Comparison of ENCODE assay signal across 1 cellular context in the genomic region with DNA sequence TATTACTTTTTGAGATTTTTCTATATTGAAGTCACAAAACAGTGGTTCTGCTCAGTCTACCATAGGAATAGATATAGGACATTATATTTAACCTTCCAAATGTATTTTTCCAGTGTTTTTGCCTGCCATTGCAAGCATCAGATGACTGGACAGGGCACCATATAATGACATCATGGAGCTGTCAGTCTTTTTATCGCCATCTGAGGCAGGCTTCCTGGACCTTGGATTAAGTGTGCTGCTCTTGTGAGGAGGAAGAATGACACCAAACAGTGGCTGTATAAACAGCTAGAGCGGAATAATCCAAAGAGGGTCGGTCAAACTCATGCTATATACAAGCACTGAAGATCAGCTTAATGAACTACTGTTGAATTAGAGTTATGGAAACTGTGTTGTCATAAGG.
TF ChIP-seq lines count a peak whose summit lies in the region.

No MANE protein-coding gene starts in this region.

TF ChIP-seq in HepG2, 621 proteins besides CTCF, POLR2A, EP300 and RAD21 (continued from another document):
- no peak for TF ChIP-seq ZNF281 (CRISPR knock-in tag; IDR thresholded peaks at IDR 0.05; ENCODE audit: borderline replicate concordance)
